Comparison of ENCODE assay signal across 1 cellular context in the genomic region with DNA sequence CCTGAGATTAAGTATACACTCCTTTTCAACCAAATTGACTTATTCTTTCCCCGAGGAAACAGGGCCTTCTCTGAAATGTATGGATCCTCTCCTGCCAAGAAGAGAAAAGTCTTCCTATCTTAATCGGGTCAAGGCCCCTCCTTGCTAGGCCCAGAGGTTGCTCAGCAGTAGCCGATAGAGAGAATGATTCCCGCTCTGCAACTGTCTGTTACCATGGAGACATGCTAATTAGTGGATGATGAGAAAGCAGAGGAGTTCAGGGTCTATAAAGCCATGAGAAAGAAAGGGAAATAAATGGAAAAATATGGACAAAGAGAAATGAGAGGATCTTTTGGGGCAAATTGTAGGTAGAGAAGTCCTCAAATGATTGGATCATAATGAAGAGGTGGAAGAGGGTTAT.
TF ChIP-seq lines count a peak whose summit lies in the region.

No MANE protein-coding gene starts in this region.

TF ChIP-seq in WTC11, 78 proteins besides CTCF, POLR2A, EP300 and RAD21 (continued from another document):
- TF ChIP-seq, protein P1, sequence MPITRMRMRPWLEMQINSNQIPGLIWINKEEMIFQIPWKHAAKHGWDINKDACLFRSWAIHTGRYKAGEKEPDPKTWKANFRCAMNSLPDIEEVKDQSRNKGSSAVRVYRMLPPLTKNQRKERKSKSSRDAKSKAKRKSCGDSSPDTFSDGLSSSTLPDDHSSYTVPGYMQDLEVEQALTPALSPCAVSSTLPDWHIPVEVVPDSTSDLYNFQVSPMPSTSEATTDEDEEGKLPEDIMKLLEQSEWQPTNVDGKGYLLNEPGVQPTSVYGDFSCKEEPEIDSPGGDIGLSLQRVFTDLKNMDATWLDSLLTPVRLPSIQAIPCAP (CRISPR knock-in tag; IDR thresholded peaks at IDR 0.05) = no peak
- TF ChIP-seq NFYB (CRISPR knock-in tag; conservative IDR thresholded peaks at IDR 0.05; ENCODE audit: low read depth) = no peak
